Comparison of ENCODE assay signal across 28 cellular contexts in genomic region chrX:47224896-47225290, GRCh38.
"Had no signal": no experiment of that assay in that cellular context is flagged by ENCODE, and none has a peak within 500 bp of the region (broad histone marks: within the 10 kb centered on the region; RNA-seq: fewer than 3 reads in every experiment).

No MANE protein-coding gene starts in this region.

- H3K27ac ChIP-seq: lower lobe of right lung, parathyroid adenoma, right atrium auricular region, right lobe of liver, tibial nerve, vagina had no signal

- DNase-seq: hippocampal formation; kidney glomerular epithelial cell; lower lobe of right lung; mammary epithelial cell; mesenchymal stem cell; naive B cell; nucleus accumbens; stimulated activated CD4-positive, alpha-beta T cell treated with anti-CD3 and anti-CD28 coated beads, Interleukin-1b, Interleukin-23, amount 100 ng/mL, for 48 hours; stimulated activated CD4-positive, alpha-beta T cell treated with anti-CD3 and anti-CD28 coated beads, Interleukin-2, amount 100 ng/mL, for 48 hours; stimulated activated CD4-positive, alpha-beta T cell treated with anti-CD3 and anti-CD28 coated beads, Interleukin-4, amount 100 ng/mL, for 4 hours; stimulated activated CD8-positive, alpha-beta memory T cell treated with anti-CD3 and anti-CD28 coated beads, Interleukin-4, amount 100 ng/mL, for 48 hours; stimulated activated naive CD4-positive, alpha-beta T cell treated with Interleukin-2 at 50 U/mL for 16 hours; stimulated activated naive CD8-positive, alpha-beta T cell treated with anti-CD3 and anti-CD28 coated beads, Interleukin-15, amount 100 ng/mL, for 72 hours; substantia nigra had no signal

- H3K4me3 Mint-ChIP-seq: mesothelial cell of epicardium; naive B cell; nephron; stimulated activated memory B cell treated with anti-CD40 and anti-IgM and Interleukin-4, amounts not matched to agents 10 μg/mL and 1 μg/mL and 100 μg/mL, for 72 hours; stimulated activated naive CD8-positive, alpha-beta T cell treated with anti-CD3 and anti-CD28 coated beads, Interleukin-15, amount 100 ng/mL, for 72 hours; type B pancreatic cell had no signal

- H2AFZ ChIP-seq: parathyroid adenoma had no signal

- H3K4me3 ChIP-seq: lower lobe of right lung, right atrium auricular region, right lobe of liver, smooth muscle cell, tibial nerve, vagina had no signal

- H3K4me2 ChIP-seq: smooth muscle cell had no signal

- H3K9ac ChIP-seq: parathyroid adenoma had no signal

- ATAC-seq: left cardiac atrium; left lobe of liver; lower lobe of right lung; right lobe of liver; stimulated activated memory B cell treated with anti-CD40 and anti-IgM and Interleukin-4, amounts not matched to agents 10 μg/mL and 1 μg/mL and 100 μg/mL, for 72 hours; stimulated activated naive CD8-positive, alpha-beta T cell treated with anti-CD3 and anti-CD28 coated beads, Interleukin-15, amount 100 ng/mL, for 72 hours had no signal

- H3K27me3 Mint-ChIP-seq: naive B cell; progenitor cell of endocrine pancreas; stimulated activated memory B cell treated with anti-CD40 and anti-IgM and Interleukin-4, amounts not matched to agents 10 μg/mL and 1 μg/mL and 100 μg/mL, for 72 hours; stimulated activated naive CD8-positive, alpha-beta T cell treated with anti-CD3 and anti-CD28 coated beads, Interleukin-15, amount 100 ng/mL, for 72 hours; type B pancreatic cell had no signal

- H3K9me3 ChIP-seq: lower lobe of right lung, right atrium auricular region, right lobe of liver, tibial nerve, vagina had no signal

- H3K27ac Mint-ChIP-seq: mesothelial cell of epicardium; nephron; progenitor cell of endocrine pancreas; stimulated activated memory B cell treated with anti-CD40 and anti-IgM and Interleukin-4, amounts not matched to agents 10 μg/mL and 1 μg/mL and 100 μg/mL, for 72 hours; stimulated activated naive CD8-positive, alpha-beta T cell treated with anti-CD3 and anti-CD28 coated beads, Interleukin-15, amount 100 ng/mL, for 72 hours had no signal

- H3K27me3 ChIP-seq: right atrium auricular region, right lobe of liver, tibial nerve, vagina had no signal

- H3K9me3 Mint-ChIP-seq: mesothelial cell of epicardium; naive B cell; nephron; neural crest cell; stimulated activated memory B cell treated with anti-CD40 and anti-IgM and Interleukin-4, amounts not matched to agents 10 μg/mL and 1 μg/mL and 100 μg/mL, for 72 hours; stimulated activated naive CD8-positive, alpha-beta T cell treated with anti-CD3 and anti-CD28 coated beads, Interleukin-15, amount 100 ng/mL, for 72 hours; type B pancreatic cell had no signal
